ENCODE assay signal across 8 cellular contexts in the genomic region with DNA sequence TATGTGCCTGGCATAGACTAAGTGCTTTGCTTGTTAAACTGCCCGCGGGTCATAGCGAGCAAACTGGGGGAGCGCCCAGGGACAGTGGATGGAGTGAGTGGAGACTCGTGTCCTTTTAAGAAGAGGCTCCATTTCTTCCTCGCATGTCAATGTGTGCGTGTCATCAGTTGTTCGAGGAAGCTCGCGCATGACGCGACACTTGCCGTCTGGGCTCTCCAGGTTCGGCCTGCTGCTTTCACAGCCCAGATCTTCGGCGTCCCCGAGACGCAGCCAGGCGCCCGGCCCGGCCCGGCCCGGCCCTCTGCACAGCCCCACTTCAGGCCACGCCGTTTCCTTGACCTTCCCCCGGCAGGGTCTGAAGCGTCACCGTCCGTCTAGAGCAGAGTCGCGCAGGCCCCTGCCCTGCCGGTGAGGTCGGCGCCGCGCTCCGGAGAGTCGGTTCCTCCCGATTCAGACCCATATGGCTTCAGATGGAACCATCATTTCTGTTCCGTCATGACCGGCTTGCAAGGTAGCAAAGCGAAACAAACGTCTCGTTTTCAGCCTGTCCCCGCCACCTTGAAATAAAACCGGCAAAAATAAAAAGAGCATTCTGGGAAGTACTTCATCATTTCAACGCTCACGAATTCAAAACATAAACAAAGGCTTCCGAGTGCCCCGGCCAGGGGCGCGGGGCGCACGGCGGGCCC. TPM values are rescaled to one million over a fixed set of nuclear protein-coding genes. Genes with fewer than 3 reads are reported as not detected.
DNase-seq lines count a peak whose midpoint lies in the region; ATAC-seq and TF ChIP-seq lines count a peak whose summit lies in the region.

No MANE protein-coding gene starts in this region.

- H3K9me3 Mint-ChIP-seq in HFFc6, result peaks cover 5% of the 10 kb centered on the region; the same call in 1 of the 2 replicates

- peak overlapping the region; percentile 64 for H3K27ac Mint-ChIP-seq in HFFc6

- peaks cover 69% of the 10 kb centered on the region for H3K27me3 Mint-ChIP-seq in HFFc6 (ENCODE audit: insufficient read depth)

- no peaks in the 10 kb centered on the region for H3K9me2 ChIP-seq in DOHH2 (replicated peaks; ENCODE audit: control insufficient read depth, low read length)

- ATAC-seq in upper lobe of left lung (ENCODE audit: low FRiP score in 2 of 2) (peak; percentile 56 to 80), GM19023 (IDR thresholded peaks at IDR 0.05; ENCODE audit: unreplicated experiment) (no peak)

- H3K4me1 ChIP-seq in DOHH2 (ENCODE audit: control insufficient read depth, low read length) (peaks cover 7% of the 10 kb centered on the region; the same call in 1 of the 2 replicates), esophagus muscularis mucosa (peaks cover 13 to 24% (median 22%) of the 10 kb centered on the region in 4 donors), mucosa of rectum (ENCODE audit: control insufficient read depth in 2 of 2, insufficient read depth in 2 of 2, low read length in 2 of 2) (peaks cover 2 to 4% of the 10 kb centered on the region in 2 donors), upper lobe of left lung (peaks cover 7 to 23% (median 14%) of the 10 kb centered on the region in 4 donors)

- peaks cover 80% of the 10 kb centered on the region for H3K27me3 ChIP-seq in DOHH2 (ENCODE audit: control insufficient read depth, low read length)
- peaks cover 0 to 77% (median 17%) of the 10 kb centered on the region in 4 donors for H3K27me3 ChIP-seq in esophagus muscularis mucosa
- peaks cover 42 to 45% of the 10 kb centered on the region in 2 donors for H3K27me3 ChIP-seq in mucosa of rectum (ENCODE audit: control insufficient read depth in 2 of 2, insufficient read depth in 2 of 2, low read length in 2 of 2)
- H3K27me3 ChIP-seq in upper lobe of left lung, result peaks cover 0 to 20% (median 8%) of the 10 kb centered on the region in 4 donors

- no peaks in the 10 kb centered on the region for H3K36me3 Mint-ChIP-seq in HFFc6 (ENCODE audit: low read depth)

- H3K4me2 ChIP-seq in DOHH2 (ENCODE audit: low read length), result peak overlapping the region; percentile 60

- no peak for TF ChIP-seq CTCF in DOHH2 (IDR thresholded peaks at IDR 0.05; ENCODE audit: low read depth, low read length, poor library complexity, severe bottlenecking)
- no peak for TF ChIP-seq CTCF in HFFc6 (IDR thresholded peaks at IDR 0.05)
- TF ChIP-seq CTCF in esophagus muscularis mucosa (IDR thresholded peaks at IDR 0.05), result no peak
- TF ChIP-seq CTCF in upper lobe of left lung (IDR thresholded peaks at IDR 0.05), result no peak

- WGBS in esophagus muscularis mucosa, result 10% methylated on average over 15 of the region's 55 CpGs
- 0 to 4% methylated on average over 24 to 51 of the region's 55 CpGs for WGBS in upper lobe of left lung, 2 donors

- H3K27ac ChIP-seq in DOHH2 (ENCODE audit: low read depth, low read length) (no peak overlapping the region), esophagus muscularis mucosa (replicated peaks in 1 of 4) (peak overlapping the region; percentile 64 to 75 (median 71)), mucosa of rectum (ENCODE audit: low read depth in 2 of 2, low read length in 2 of 2) (peak overlapping the region in 1 of 2 donors; percentile 23), upper lobe of left lung (peak overlapping the region; percentile 29 to 82 (median 67))

- H3K9ac ChIP-seq in mucosa of rectum (ENCODE audit: low read depth in 1 of 2, low read length in 2 of 2), result peak overlapping the region in 1 of 2 donors; percentile 47

- H3K79me2 ChIP-seq in DOHH2 (ENCODE audit: control insufficient read depth, low read length), result no peaks in the 10 kb centered on the region

- H3K36me3 ChIP-seq in DOHH2 (ENCODE audit: control insufficient read depth, low read length), result no peaks in the 10 kb centered on the region
- H3K36me3 ChIP-seq in esophagus muscularis mucosa, result no peaks in the 10 kb centered on the region
- no peaks in the 10 kb centered on the region for H3K36me3 ChIP-seq in mucosa of rectum (ENCODE audit: control insufficient read depth in 2 of 2, insufficient read depth in 2 of 2, low read length in 2 of 2)
- H3K36me3 ChIP-seq in upper lobe of left lung, result no peaks in the 10 kb centered on the region

- H4K20me1 ChIP-seq in DOHH2 (ENCODE audit: control insufficient read depth, insufficient read depth, low read depth, low read length), result no peaks in the 10 kb centered on the region

- no peaks in the 10 kb centered on the region for H3F3A ChIP-seq in DOHH2 (ENCODE audit: control insufficient read depth, insufficient read depth)

- H3K4me1 Mint-ChIP-seq in HFFc6 (ENCODE audit: low read depth), result peaks cover 21% of the 10 kb centered on the region

- intact Hi-C loops in esophagus muscularis mucosa (cut with DNase I), result no loop called here

- TF ChIP-seq POLR2A in esophagus muscularis mucosa (IDR thresholded peaks at IDR 0.05; ENCODE audit: low read depth) (no peak), upper lobe of left lung (IDR thresholded peaks at IDR 0.05) (no peak)

- H3K9me3 ChIP-seq in DOHH2 (ENCODE audit: control insufficient read depth, insufficient read depth, low read length), result 0 out of 2 replicates have a peak, but pooled peaks cover 3% of the 10 kb centered on the region
- H3K9me3 ChIP-seq in esophagus muscularis mucosa, result peaks cover 0 to 8% (median 2%) of the 10 kb centered on the region in 4 donors
- no peaks in the 10 kb centered on the region for H3K9me3 ChIP-seq in mucosa of rectum (ENCODE audit: control insufficient read depth in 2 of 2, low read length in 2 of 2)
- H3K9me3 ChIP-seq in upper lobe of left lung, result no peaks in the 10 kb centered on the region

- peak; percentile 38 for DNase-seq in HFFc6
- DNase-seq in activated CD4-positive, alpha-beta T cell treated with anti-CD3 and anti-CD28 coated beads, Interleukin-2, amount 50 U/mL, for 1 hour, result peak; percentile 23
- peak; percentile 91 for DNase-seq in esophagus muscularis mucosa (ENCODE audit: extremely low spot score)
- peak in 1 of 2 donors; percentile 90 for DNase-seq in upper lobe of left lung
- no peak for DNase-seq in NCI-H187 treated with DMSO at 0.1 percent for 48 hours (lab: John Stamatoyannopoulos, UW)

- peak overlapping the region; percentile 86 for H3K4me3 Mint-ChIP-seq in HFFc6

- H3K4me3 ChIP-seq in DOHH2 (ENCODE audit: low read length) (peak overlapping the region; percentile 49), esophagus muscularis mucosa (peak overlapping the region; percentile 58 to 70 (median 59)), mucosa of rectum (ENCODE audit: low read length in 2 of 2) (peak overlapping the region; percentile 56 to 75), upper lobe of left lung (peak overlapping the region; percentile 55 to 69 (median 58))

- TF ChIP-seq EP300 in esophagus muscularis mucosa (IDR thresholded peaks at IDR 0.05), result no peak
- no peak for TF ChIP-seq EP300 in upper lobe of left lung (IDR thresholded peaks at IDR 0.05)

RNA-seq across cellular contexts. Expression of a gene that starts 0.6 kb away (rescaled TPM):
- total RNA-seq in HFFc6 (2021; fragmentation: NEBNext Ultra II Directional; extraction: Animal tissue kit (Norgen Biotek cat#: 25700)), result 10 to 100 TPM; 32.3 to 38.1 (median 35.0) TPM
- total RNA-seq in esophagus muscularis mucosa (10 to 100 TPM; 36.0 to 53.6 (median 45.1) TPM), upper lobe of left lung (100 to 1,000 TPM in 2 of 6 donors, 10 to 100 TPM in 4; 50.3 to 130 (median 67.4) TPM)
